1 cellular context compared by ENCODE assay signal in the genomic region with DNA sequence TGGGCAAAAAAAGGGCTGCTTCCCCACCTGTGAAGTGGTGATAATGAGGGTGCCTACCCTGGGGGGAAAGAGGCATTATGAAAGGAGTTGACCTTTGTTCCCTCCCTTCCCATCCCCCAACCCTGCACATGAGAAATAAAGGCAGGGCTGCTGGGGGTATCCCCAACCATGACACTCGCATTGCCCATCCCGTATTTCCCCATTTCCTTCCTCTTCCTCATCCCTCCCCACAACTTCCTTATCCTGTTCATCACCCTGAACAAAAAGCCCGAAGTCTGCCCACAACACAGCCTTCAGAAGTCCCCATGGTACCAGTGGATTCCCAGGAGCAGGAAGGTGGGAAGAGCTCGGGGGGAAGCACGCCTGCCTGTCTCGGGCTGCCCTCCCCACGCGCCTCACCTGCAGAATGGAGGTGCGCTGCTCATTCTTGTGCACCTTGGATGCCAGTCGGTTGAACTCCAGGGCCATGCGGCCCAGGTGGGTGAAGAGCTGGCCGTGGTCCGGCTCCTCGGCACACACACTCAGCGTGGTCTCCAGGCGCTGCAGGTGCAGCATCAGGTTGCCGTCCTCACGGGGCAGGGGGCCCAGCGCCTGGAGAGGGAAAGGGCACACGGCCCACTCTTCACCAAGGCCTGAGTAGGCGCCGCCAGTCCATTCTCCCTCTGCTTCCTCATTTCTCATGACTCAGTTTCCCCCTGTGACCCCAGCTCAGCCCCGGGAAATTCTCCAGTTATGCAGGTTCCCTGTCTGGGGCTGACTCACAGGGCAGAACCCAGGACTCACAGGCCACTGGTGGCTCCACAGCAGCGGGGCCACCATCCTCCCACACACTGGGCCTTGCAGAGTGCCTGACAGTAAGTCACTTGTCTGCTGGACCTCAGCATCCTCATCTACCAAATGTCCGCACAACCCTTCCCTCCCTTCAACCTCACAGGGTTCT.
A peak's percentile ranks its signal among the peaks of the same experiment; 100 is the strongest.
TF ChIP-seq lines count a peak whose summit lies in the region.

No MANE protein-coding gene starts in this region.

TF ChIP-seq in GM12878, 131 proteins besides CTCF, POLR2A, EP300 and RAD21:
- TF ChIP-seq SREBF1 (IDR thresholded peaks at IDR 0.05; ENCODE audit: low read length) (no peak), RUNX3 (IDR thresholded peaks at IDR 0.05; ENCODE audit: low read length) (0 out of 2 replicates have a peak, but pooled peaks have one; percentile 8)
